In genomic region chr19:48390188-48391099, GRCh38 we compare ENCODE assay signal across 8 cellular contexts. TPM values are rescaled to one million over a fixed set of nuclear protein-coding genes. Genes with fewer than 3 reads are reported as not detected.
DNase-seq lines count a peak whose midpoint lies in the region; ATAC-seq and TF ChIP-seq lines count a peak whose summit lies in the region.

No MANE protein-coding gene starts in this region.

- H3K9me3 ChIP-seq in SJSA1 (replicated peaks) (no peaks in the 10 kb centered on the region), ovary (no peaks in the 10 kb centered on the region)

- DNase-seq in ELR (ENCODE audit: low read depth): peak; percentile 68
- DNase-seq in SJSA1 (ENCODE audit: low read depth in 1 of 2, low spot score in 2 of 2): peak; percentile 70 to 82
- peak; percentile 68 for DNase-seq in activated naive CD8-positive, alpha-beta T cell treated with anti-CD3 and anti-CD28 coated beads, Interleukin-2, amount 50 U/mL, for 24 hours
- peak; percentile 85 for DNase-seq in Right ventricle myocardium inferior (ENCODE audit: missing footprints)
- peak; percentile 49 to 74 (median 64) for DNase-seq in ovary
- DNase-seq in DMS153 treated with DMSO at 0.1 percent for 48 hours (lab: John Stamatoyannopoulos, UW; ENCODE audit: unreplicated experiment): no peak

- peak overlapping the region; percentile 95 for H3K27ac Mint-ChIP-seq in activated naive CD8-positive, alpha-beta T cell treated with anti-CD3 and anti-CD28 coated beads, Interleukin-2, amount 50 U/mL, for 24 hours

- WGBS in ovary, 3 donors: 1% methylated on average over 21 to 24 of the region's 24 CpGs

- H3K4me3 Mint-ChIP-seq in activated naive CD8-positive, alpha-beta T cell treated with anti-CD3 and anti-CD28 coated beads, Interleukin-2, amount 50 U/mL, for 24 hours: peak overlapping the region; percentile 92

- H3K27me3 ChIP-seq in SJSA1 (replicated peaks) (peaks cover 21% of the 10 kb centered on the region), ovary (no peaks in the 10 kb centered on the region)

- peak; percentile 64 to 71 (median 65) for TF ChIP-seq CTCF in ovary (IDR thresholded peaks at IDR 0.05)

- intact Hi-C loops in Right ventricle myocardium inferior (cut with DNase I) (loop anchor here (1.0 kb wide), 1 partner anchor 56 kb away; no protein-coding TSS in a partner anchor), ovary (cut with DNase I) (no loop called here)

- peaks cover 18% of the 10 kb centered on the region for H3K4me1 Mint-ChIP-seq in activated naive CD8-positive, alpha-beta T cell treated with anti-CD3 and anti-CD28 coated beads, Interleukin-2, amount 50 U/mL, for 24 hours

- H3K36me3 Mint-ChIP-seq in activated naive CD8-positive, alpha-beta T cell treated with anti-CD3 and anti-CD28 coated beads, Interleukin-2, amount 50 U/mL, for 24 hours (ENCODE audit: low read depth): peaks cover 18% of the 10 kb centered on the region

- no peak for TF ChIP-seq EP300 in ovary (IDR thresholded peaks at IDR 0.05)

- H3K36me3 ChIP-seq in SJSA1: peaks cover 46% of the 10 kb centered on the region
- no peaks in the 10 kb centered on the region for H3K36me3 ChIP-seq in ovary

- H3K27ac ChIP-seq in SJSA1 (peak overlapping the region; percentile 84), ovary (peak overlapping the region; percentile 87 to 90)

- peaks cover 21% of the 10 kb centered on the region for H3K27me3 Mint-ChIP-seq in activated naive CD8-positive, alpha-beta T cell treated with anti-CD3 and anti-CD28 coated beads, Interleukin-2, amount 50 U/mL, for 24 hours

- peaks cover 8% of the 10 kb centered on the region for H3K4me1 ChIP-seq in SJSA1 (replicated peaks)
- peaks cover 9% of the 10 kb centered on the region for H3K4me1 ChIP-seq in ovary (ENCODE audit: insufficient read depth)

- ATAC-seq in HG03432 (IDR thresholded peaks at IDR 0.05; ENCODE audit: unreplicated experiment): peak; percentile 39
- ATAC-seq in activated naive CD8-positive, alpha-beta T cell treated with anti-CD3 and anti-CD28 coated beads, Interleukin-2, amount 50 U/mL, for 24 hours: peak; percentile 62
- ATAC-seq in Right ventricle myocardium inferior: peak; percentile 84
- ATAC-seq in GM18907 (IDR thresholded peaks at IDR 0.05; ENCODE audit: unreplicated experiment): no peak

- peak overlapping the region; percentile 62 for H3K4me3 ChIP-seq in SJSA1
- H3K4me3 ChIP-seq in ovary: peak overlapping the region; percentile 73

- H3K9me3 Mint-ChIP-seq in activated naive CD8-positive, alpha-beta T cell treated with anti-CD3 and anti-CD28 coated beads, Interleukin-2, amount 50 U/mL, for 24 hours: no peaks in the 10 kb centered on the region

- TF ChIP-seq POLR2A in ovary (IDR thresholded peaks at IDR 0.05): no peak

RNA-seq across cellular contexts. Expression of gene KDELR1, which starts 0.9 kb away (rescaled TPM):
- total RNA-seq in SJSA1 (2014; rRNA removed; shearing (Covaris generic)): 58.0 and 99.3 TPM in 2 replicates
- total RNA-seq in Right ventricle myocardium inferior: 73.5 TPM
- 100 to 1,000 TPM in 6 of 7 donors, 10 to 100 TPM in 1; 94.0 to 202 (median 170) TPM for total RNA-seq in ovary
- polyA plus RNA-seq in ovary: 100 to 1,000 TPM; 180 to 333 TPM

RNA-seq across cellular contexts. Expression of gene GRIN2D, which starts 3.0 kb away (rescaled TPM):
- 0.05 TPM in 1 of 2 replicates, not detected in the other for total RNA-seq in SJSA1 (2014; rRNA removed; shearing (Covaris generic))
- total RNA-seq in Right ventricle myocardium inferior (0.38 TPM), ovary (under 1 TPM in 6 of 7 donors, not detected in 1; 0.10 to 0.32 (median 0.18) TPM)
- under 1 TPM; 0.12 TPM for polyA plus RNA-seq in ovary

RNA-seq across cellular contexts. Expression of gene SYNGR4, which starts 26.3 kb away (rescaled TPM):
- not detected in 2 replicates for total RNA-seq in SJSA1 (2014; rRNA removed; shearing (Covaris generic))
- not detected for total RNA-seq in Right ventricle myocardium inferior
- not detected for total RNA-seq in ovary
- polyA plus RNA-seq in ovary: not detected

RNA-seq across cellular contexts. Expression of gene TMEM143, which starts 26.7 kb away (rescaled TPM):
- 0.38 and 3.2 TPM in 2 replicates for total RNA-seq in SJSA1 (2014; rRNA removed; shearing (Covaris generic))
- total RNA-seq in Right ventricle myocardium inferior (106 TPM), ovary (1 to 10 TPM; 3.3 to 9.7 (median 7.7) TPM)
- 1 to 10 TPM; 4.1 to 6.0 TPM for polyA plus RNA-seq in ovary

RNA-seq across cellular contexts. Expression of gene GRWD1, which starts 55.3 kb away (rescaled TPM):
- 50.5 and 73.1 TPM in 2 replicates for total RNA-seq in SJSA1 (2014; rRNA removed; shearing (Covaris generic))
- total RNA-seq in Right ventricle myocardium inferior (17.7 TPM), ovary (10 to 100 TPM; 16.5 to 41.9 (median 32.5) TPM)
- polyA plus RNA-seq in ovary: 10 to 100 TPM in 1 of 2 donors, 1 to 10 TPM in 1; 9.5 to 14.8 TPM
